In genomic region chr1:64295136-64295535, GRCh38 we compare ENCODE assay signal across 38 cellular contexts.
"Had no signal": no experiment of that assay in that cellular context is flagged by ENCODE, and none has a peak within 500 bp of the region (broad histone marks: within the 10 kb centered on the region; RNA-seq: fewer than 3 reads in every experiment).

No MANE protein-coding gene starts in this region.

- H3K27me3 Mint-ChIP-seq: activated naive CD4-positive, alpha-beta T cell treated with anti-CD3 and anti-CD28 coated beads, Interleukin-2, amount 10 ng/mL, durations not matched to agents 7 days and 5 days had no signal

- H3K36me3 Mint-ChIP-seq: activated CD4-positive, alpha-beta memory T cell treated with anti-CD3 and anti-CD28 coated beads for 36 hours; activated CD8-positive, alpha-beta memory T cell treated with anti-CD3 and anti-CD28 coated beads, Interleukin-2, amount 10 ng/mL, durations not matched to agents 7 days and 5 days; activated naive CD4-positive, alpha-beta T cell treated with anti-CD3 and anti-CD28 coated beads, Interleukin-2, amount 10 ng/mL, durations not matched to agents 7 days and 5 days; activated naive CD4-positive, alpha-beta T cell treated with anti-CD3 and anti-CD28 coated beads, Interleukin-2, amount 50 U/mL, for 72 hours; activated naive CD8-positive, alpha-beta T cell treated with anti-CD3 and anti-CD28 coated beads, Interleukin-2, amount 10 ng/mL, durations not matched to agents 7 days and 5 days; brain had no signal

- FAIRE-seq: endometrium, endothelial cell of umbilical vein had no signal

- H3K27ac ChIP-seq: breast epithelium, cardiac muscle cell, colonic mucosa, epithelial cell of prostate, esophagus squamous epithelium, gastroesophageal sphincter, heart right ventricle, hepatocyte, WERI-Rb-1 had no signal

- H3K4me2 ChIP-seq: hepatocyte had no signal

- ATAC-seq: activated CD4-positive, alpha-beta T cell treated with anti-CD3 and anti-CD28 coated beads for 36 hours; activated CD4-positive, CD25-positive, alpha-beta regulatory T cell treated with anti-CD3 and anti-CD28 coated beads, Interleukin-2, amount 50 U/mL, for 24 hours; activated CD8-positive, alpha-beta memory T cell treated with anti-CD3 and anti-CD28 coated beads, Interleukin-2, amount 10 ng/mL, durations not matched to agents 7 days and 5 days; activated CD8-positive, alpha-beta T cell treated with anti-CD3 and anti-CD28 coated beads, Interleukin-2, amount 10 ng/mL, durations not matched to agents 7 days and 5 days; activated naive CD4-positive, alpha-beta T cell treated with anti-CD3 and anti-CD28 coated beads, Interleukin-2, amount 50 U/mL, for 72 hours; gastroesophageal sphincter; heart right ventricle; T-helper 17 cell had no signal

- H3K4me1 Mint-ChIP-seq: activated B cell treated with CpG ODN at 0.5 μM for 24 hours; activated CD4-positive, alpha-beta T cell treated with anti-CD3 and anti-CD28 coated beads for 36 hours; activated CD4-positive, alpha-beta T cell treated with anti-CD3 and anti-CD28 coated beads, Interleukin-2, amount 10 ng/mL, durations not matched to agents 24 days and 14 days; activated CD8-positive, alpha-beta memory T cell treated with anti-CD3 and anti-CD28 coated beads, Interleukin-2, amount 10 ng/mL, durations not matched to agents 7 days and 5 days; activated naive CD4-positive, alpha-beta T cell treated with anti-CD3 and anti-CD28 coated beads, Interleukin-2, amount 10 ng/mL, durations not matched to agents 7 days and 5 days; activated naive CD8-positive, alpha-beta T cell treated with anti-CD3 and anti-CD28 coated beads, Interleukin-2, amount 10 ng/mL, durations not matched to agents 7 days and 5 days; brain; T-helper 17 cell had no signal

- H3K27ac Mint-ChIP-seq: activated B cell treated with CpG ODN at 0.5 μM for 24 hours; activated CD4-positive, alpha-beta memory T cell treated with anti-CD3 and anti-CD28 coated beads for 36 hours; activated CD4-positive, alpha-beta T cell treated with anti-CD3 and anti-CD28 coated beads for 36 hours; activated CD4-positive, alpha-beta T cell treated with anti-CD3 and anti-CD28 coated beads, Interleukin-2, amount 10 ng/mL, durations not matched to agents 24 days and 14 days; activated CD8-positive, alpha-beta memory T cell treated with anti-CD3 and anti-CD28 coated beads, Interleukin-2, amount 10 ng/mL, durations not matched to agents 7 days and 5 days; activated CD8-positive, alpha-beta T cell treated with anti-CD3 and anti-CD28 coated beads, Interleukin-2, amount 10 ng/mL, durations not matched to agents 7 days and 5 days; activated naive CD4-positive, alpha-beta T cell treated with anti-CD3 and anti-CD28 coated beads, Interleukin-2, amount 10 ng/mL, durations not matched to agents 7 days and 5 days; activated naive CD4-positive, alpha-beta T cell treated with anti-CD3 and anti-CD28 coated beads, Interleukin-2, amount 50 U/mL, for 72 hours; activated naive CD8-positive, alpha-beta T cell treated with anti-CD3 and anti-CD28 coated beads, Interleukin-2, amount 10 ng/mL, durations not matched to agents 7 days and 5 days; activated T-helper 1 cell treated with anti-CD3 and anti-CD28 coated beads, Interleukin-12 subunit alpha, Interleukin-12 subunit beta, Interleukin-2, Interleukin-4 antibody, amounts not matched to agents 30 ng/mL and 10 ng/mL and 1 ng/mL, durations not matched to agents 14 hours and 24 hours and 36 hours; activated T-helper 2 cell treated with anti-CD3 and anti-CD28 coated beads, Interferon-gamma antibody, Interleukin-2, Interleukin-4, amounts not matched to agents 10 μg/mL and 5 μg/mL and 100 μg/mL, durations not matched to agents 14 hours and 24 hours and 36 hours; brain; T-helper 17 cell; T-helper 2 cell treated with Interferon-gamma antibody and Interleukin-4, amounts not matched to agents 5 μg/mL and 100 μg/mL, for 36 hours had no signal

- H3K9me3 Mint-ChIP-seq: activated CD4-positive, alpha-beta memory T cell treated with anti-CD3 and anti-CD28 coated beads for 36 hours; activated CD4-positive, alpha-beta T cell treated with anti-CD3 and anti-CD28 coated beads, Interleukin-2, amount 10 ng/mL, durations not matched to agents 24 days and 14 days; activated naive CD4-positive, alpha-beta T cell treated with anti-CD3 and anti-CD28 coated beads, Interleukin-2, amount 50 U/mL, for 72 hours; activated T-helper 1 cell treated with anti-CD3 and anti-CD28 coated beads, Interleukin-12 subunit alpha, Interleukin-12 subunit beta, Interleukin-2, Interleukin-4 antibody, amounts not matched to agents 30 ng/mL and 10 ng/mL and 1 ng/mL, durations not matched to agents 14 hours and 24 hours and 36 hours; activated T-helper 2 cell treated with anti-CD3 and anti-CD28 coated beads, Interferon-gamma antibody, Interleukin-2, Interleukin-4, amounts not matched to agents 10 μg/mL and 5 μg/mL and 100 μg/mL, durations not matched to agents 14 hours and 24 hours and 36 hours; T-helper 2 cell treated with Interferon-gamma antibody and Interleukin-4, amounts not matched to agents 5 μg/mL and 100 μg/mL, for 36 hours had no signal

- H3K4me3 Mint-ChIP-seq: activated B cell treated with CpG ODN at 0.5 μM for 24 hours; activated CD4-positive, alpha-beta memory T cell treated with anti-CD3 and anti-CD28 coated beads for 36 hours; activated CD4-positive, alpha-beta T cell treated with anti-CD3 and anti-CD28 coated beads for 36 hours; activated CD4-positive, alpha-beta T cell treated with anti-CD3 and anti-CD28 coated beads, Interleukin-2, amount 10 ng/mL, durations not matched to agents 24 days and 14 days; activated CD8-positive, alpha-beta memory T cell treated with anti-CD3 and anti-CD28 coated beads, Interleukin-2, amount 10 ng/mL, durations not matched to agents 7 days and 5 days; activated CD8-positive, alpha-beta T cell treated with anti-CD3 and anti-CD28 coated beads, Interleukin-2, amount 10 ng/mL, durations not matched to agents 7 days and 5 days; activated naive CD4-positive, alpha-beta T cell treated with anti-CD3 and anti-CD28 coated beads, Interleukin-2, amount 10 ng/mL, durations not matched to agents 7 days and 5 days; activated naive CD8-positive, alpha-beta T cell treated with anti-CD3 and anti-CD28 coated beads, Interleukin-2, amount 10 ng/mL, durations not matched to agents 7 days and 5 days; activated T-helper 1 cell treated with anti-CD3 and anti-CD28 coated beads, Interleukin-12 subunit alpha, Interleukin-12 subunit beta, Interleukin-2, Interleukin-4 antibody, amounts not matched to agents 30 ng/mL and 10 ng/mL and 1 ng/mL, durations not matched to agents 14 hours and 24 hours and 36 hours; brain; T-helper 17 cell; T-helper 2 cell treated with Interferon-gamma antibody and Interleukin-4, amounts not matched to agents 5 μg/mL and 100 μg/mL, for 36 hours had no signal

- H2AFZ ChIP-seq: hepatocyte had no signal

- H3K79me2 ChIP-seq: hepatocyte had no signal

- DNase-seq: activated B cell treated with CpG ODN at 0.5 μM for 24 hours; activated CD4-positive, alpha-beta memory T cell treated with anti-CD3 and anti-CD28 coated beads for 36 hours; activated CD4-positive, alpha-beta T cell treated with anti-CD3 and anti-CD28 coated beads for 36 hours; activated CD4-positive, alpha-beta T cell treated with anti-CD3 and anti-CD28 coated beads, Interleukin-2, amount 10 ng/mL, durations not matched to agents 24 days and 14 days; activated CD8-positive, alpha-beta memory T cell treated with anti-CD3 and anti-CD28 coated beads, Interleukin-2, amount 10 ng/mL, durations not matched to agents 7 days and 5 days; activated CD8-positive, alpha-beta memory T cell treated with anti-CD3 and anti-CD28 coated beads, Interleukin-2, amount 50 U/mL, for 4 hours; activated CD8-positive, alpha-beta T cell treated with anti-CD3 and anti-CD28 coated beads, Interleukin-2, amount 10 ng/mL, durations not matched to agents 7 days and 5 days; activated gamma-delta T cell; activated naive CD4-positive, alpha-beta T cell; activated naive CD4-positive, alpha-beta T cell treated with anti-CD3 and anti-CD28 coated beads, Interleukin-2, amount 10 ng/mL, durations not matched to agents 7 days and 5 days; activated naive CD8-positive, alpha-beta T cell treated with anti-CD3 and anti-CD28 coated beads, Interleukin-2, amount 10 ng/mL, durations not matched to agents 7 days and 5 days; activated T-cell treated with anti-CD3 and anti-CD28 coated beads, Interleukin-2, amount 50 U/mL, for 1 hour; activated T-cell treated with anti-CD3 and anti-CD28 coated beads, Interleukin-2, amount 50 U/mL, for 48 hours; amniotic stem cell; aorta; central memory CD4-positive, alpha-beta T cell; cerebellar nuclear complex; colonic mucosa; effector CD8-positive, alpha-beta T cell; esophagus squamous epithelium; foreskin melanocyte; heart right ventricle; T-helper 17 cell; T1000; WERI-Rb-1 had no signal

- H3K36me3 ChIP-seq: breast epithelium, cardiac muscle cell, colonic mucosa, esophagus squamous epithelium, gastroesophageal sphincter, heart right ventricle, WERI-Rb-1 had no signal

- H3K27me3 ChIP-seq: breast epithelium, cardiac muscle cell, colonic mucosa, esophagus squamous epithelium, hepatocyte had no signal

- H3K4me1 ChIP-seq: breast epithelium, colonic mucosa, gastroesophageal sphincter, heart right ventricle had no signal

- H3K9me3 ChIP-seq: breast epithelium, colonic mucosa had no signal

- H3K4me3 ChIP-seq: breast epithelium, cardiac muscle cell, colonic mucosa, esophagus squamous epithelium, gastroesophageal sphincter, heart right ventricle, hepatocyte had no signal
